ENCODE assay signal across 38 cellular contexts in the genomic region with DNA sequence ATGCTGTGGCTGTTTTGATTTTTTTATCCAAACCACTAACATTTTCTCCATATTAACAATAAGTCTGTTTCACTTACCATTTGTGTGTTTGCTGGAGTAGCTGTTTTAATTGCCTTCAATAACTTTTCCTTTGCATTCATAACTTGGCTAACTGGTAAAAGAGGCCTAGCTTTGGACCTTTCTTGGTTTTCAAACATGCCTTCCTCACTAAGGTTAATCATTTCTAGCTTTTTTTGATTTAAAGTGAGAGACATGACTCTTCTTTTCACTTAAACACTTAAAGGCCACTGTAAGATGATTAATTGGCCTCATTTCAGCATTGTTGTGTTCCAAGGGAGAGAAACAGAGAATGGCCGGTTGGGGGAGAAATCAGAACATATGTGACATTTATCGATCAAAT. TPM values are rescaled to one million over a fixed set of nuclear protein-coding genes. Genes with fewer than 3 reads are reported as not detected.
"Had no signal": no experiment of that assay in that cellular context is flagged by ENCODE, and none has a peak within 500 bp of the region (broad histone marks: within the 10 kb centered on the region; RNA-seq: fewer than 3 reads in every experiment).

No MANE protein-coding gene starts in this region.

- H3K27me3 ChIP-seq: MG63 had no signal

- H3K9ac ChIP-seq: KMS-11 had no signal

- DNase-seq: Karpas-422, Kasumi-1, KG1, MG63, MM.1S, MV-4-11, NCI-H1048, NCI-H1092, NCI-H1092 treated with DMSO at 0.1 percent for 48 hours, NCI-H1105, NCI-H1105 treated with DMSO at 0.1 percent for 48 hours, NCI-H1417, NCI-H1417 treated with DMSO at 0.1 percent for 48 hours, NCI-H1436, NCI-H1436 treated with DMSO at 0.1 percent for 48 hours, NCI-H146, NCI-H1694, NCI-H1694 treated with DMSO at 0.1 percent for 48 hours, NCI-H187, NCI-H187 treated with DMSO at 0.1 percent for 48 hours, NCI-H1930, NCI-H2029, NCI-H2029 treated with DMSO at 0.1 percent for 48 hours, NCI-H2081, NCI-H2081 treated with DMSO at 0.1 percent for 48 hours, NCI-H2107, NCI-H2171, NCI-H2171 treated with DMSO at 0.1 percent for 48 hours, NCI-H2227 treated with DMSO at 0.1 percent for 48 hours, NCI-H226, NCI-H446, NCI-H446 treated with DMSO at 0.1 percent for 48 hours, NCI-H510A had no signal

- H3K36me3 ChIP-seq: MG63 had no signal

- H3K4me3 ChIP-seq: MG63 had no signal

- H3K27ac ChIP-seq: KMS-11 had no signal

- H3K9me3 ChIP-seq: MG63 had no signal

RNA-seq across cellular contexts. Expression of a gene that starts 2.9 kb away (rescaled TPM):
- total RNA-seq: LHCN-M2, M059J, MCF 10A, NCI-H460 had no signal

RNA-seq across cellular contexts. Expression of a gene that starts 6.4 kb away (rescaled TPM):
- total RNA-seq: LHCN-M2, M059J, MCF 10A, NCI-H460 had no signal

RNA-seq across cellular contexts. Expression of a gene that starts 20.5 kb away (rescaled TPM):
- total RNA-seq: LHCN-M2, MCF 10A, NCI-H460 had no signal

RNA-seq across cellular contexts. Expression of a gene that starts 53.3 kb away (rescaled TPM):
- total RNA-seq: LHCN-M2, M059J, NCI-H460 had no signal
